Comparison of ENCODE assay signal across 24 cellular contexts in genomic region chr5:108793207-108793606, GRCh38.
"Had no signal": no experiment of that assay in that cellular context is flagged by ENCODE, and none has a peak within 500 bp of the region (broad histone marks: within the 10 kb centered on the region; RNA-seq: fewer than 3 reads in every experiment).

No MANE protein-coding gene starts in this region.

- H3K4me1 Mint-ChIP-seq: stimulated activated memory B cell treated with anti-CD40 and anti-IgM and Interleukin-4, amounts not matched to agents 10 μg/mL and 1 μg/mL and 100 μg/mL, for 72 hours had no signal

- H3K36me3 ChIP-seq: ovary, right atrium auricular region, right lobe of liver, vagina had no signal

- ATAC-seq: mucosa of descending colon; naive thymus-derived CD4-positive, alpha-beta T cell; natural killer cell treated with Interleukin-12 subunit alpha and Interleukin-12 subunit beta and Interleukin-15 and Interleukin-18, amount 100 ng/mL, for 72 hours; right lobe of liver; stimulated activated memory B cell treated with anti-CD40 and anti-IgM and Interleukin-4, amounts not matched to agents 10 μg/mL and 1 μg/mL and 100 μg/mL, for 72 hours; stimulated activated naive CD8-positive, alpha-beta T cell treated with anti-CD3 and anti-CD28 coated beads, Interleukin-15, amount 100 ng/mL, for 72 hours had no signal

- DNase-seq: immature natural killer cell; left ventricle myocardium inferior; midbrain; mucosa of descending colon; naive thymus-derived CD4-positive, alpha-beta T cell; ovary; right lobe of liver; stimulated activated CD4-positive, alpha-beta T cell treated with anti-CD3 and anti-CD28 coated beads, Interleukin-1b, Interleukin-23, amount 100 ng/mL, for 48 hours; stimulated activated CD4-positive, alpha-beta T cell treated with anti-CD3 and anti-CD28 coated beads, Interleukin-2, amount 100 ng/mL, for 48 hours; stimulated activated CD4-positive, alpha-beta T cell treated with anti-CD3 and anti-CD28 coated beads, Interleukin-4, amount 100 ng/mL, for 4 hours; stimulated activated CD8-positive, alpha-beta memory T cell treated with anti-CD3 and anti-CD28 coated beads, Interleukin-4, amount 100 ng/mL, for 48 hours; stimulated activated naive CD4-positive, alpha-beta T cell treated with Interleukin-2 at 50 U/mL for 16 hours; stimulated activated naive CD8-positive, alpha-beta T cell treated with anti-CD3 and anti-CD28 coated beads, Interleukin-15, amount 100 ng/mL, for 72 hours; substantia nigra; upper lobe of left lung had no signal

- H3K4me1 ChIP-seq: right lobe of liver had no signal

- H3K27me3 ChIP-seq: ovary, right atrium auricular region, right lobe of liver, tibial nerve, upper lobe of left lung, vagina had no signal

- H3K27me3 Mint-ChIP-seq: memory B cell; naive thymus-derived CD4-positive, alpha-beta T cell; natural killer cell treated with Interleukin-12 subunit alpha and Interleukin-12 subunit beta and Interleukin-15 and Interleukin-18, amount 100 ng/mL, for 72 hours; progenitor cell of endocrine pancreas; stimulated activated memory B cell treated with anti-CD40 and anti-IgM and Interleukin-4, amounts not matched to agents 10 μg/mL and 1 μg/mL and 100 μg/mL, for 72 hours; stimulated activated naive CD8-positive, alpha-beta T cell treated with anti-CD3 and anti-CD28 coated beads, Interleukin-15, amount 100 ng/mL, for 72 hours had no signal

- H3K9me3 ChIP-seq: left ventricle myocardium inferior, mucosa of descending colon, ovary, right atrium auricular region, right lobe of liver, tibial nerve, upper lobe of left lung, vagina had no signal

- H3K27ac Mint-ChIP-seq: immature natural killer cell; memory B cell; naive thymus-derived CD4-positive, alpha-beta T cell; natural killer cell treated with Interleukin-12 subunit alpha and Interleukin-12 subunit beta and Interleukin-15 and Interleukin-18, amount 100 ng/mL, for 72 hours; progenitor cell of endocrine pancreas; stimulated activated memory B cell treated with anti-CD40 and anti-IgM and Interleukin-4, amounts not matched to agents 10 μg/mL and 1 μg/mL and 100 μg/mL, for 72 hours; stimulated activated naive CD8-positive, alpha-beta T cell treated with anti-CD3 and anti-CD28 coated beads, Interleukin-15, amount 100 ng/mL, for 72 hours had no signal

- H3K9me3 Mint-ChIP-seq: natural killer cell treated with Interleukin-12 subunit alpha and Interleukin-12 subunit beta and Interleukin-15 and Interleukin-18, amount 100 ng/mL, for 72 hours; stimulated activated naive CD8-positive, alpha-beta T cell treated with anti-CD3 and anti-CD28 coated beads, Interleukin-15, amount 100 ng/mL, for 72 hours had no signal

- H3K4me3 Mint-ChIP-seq: immature natural killer cell; memory B cell; naive thymus-derived CD4-positive, alpha-beta T cell; natural killer cell treated with Interleukin-12 subunit alpha and Interleukin-12 subunit beta and Interleukin-15 and Interleukin-18, amount 100 ng/mL, for 72 hours; stimulated activated memory B cell treated with anti-CD40 and anti-IgM and Interleukin-4, amounts not matched to agents 10 μg/mL and 1 μg/mL and 100 μg/mL, for 72 hours; stimulated activated naive CD8-positive, alpha-beta T cell treated with anti-CD3 and anti-CD28 coated beads, Interleukin-15, amount 100 ng/mL, for 72 hours had no signal

- H3K4me3 ChIP-seq: left ventricle myocardium inferior, lung, mucosa of descending colon, ovary, right atrium auricular region, right lobe of liver, smooth muscle cell, tibial nerve, upper lobe of left lung, vagina had no signal

- H3K4me2 ChIP-seq: smooth muscle cell had no signal

- H3K27ac ChIP-seq: left ventricle myocardium inferior, ovary, right atrium auricular region, right lobe of liver, tibial nerve, upper lobe of left lung, vagina had no signal
